ENCODE assay signal across 8 cellular contexts in the genomic region with DNA sequence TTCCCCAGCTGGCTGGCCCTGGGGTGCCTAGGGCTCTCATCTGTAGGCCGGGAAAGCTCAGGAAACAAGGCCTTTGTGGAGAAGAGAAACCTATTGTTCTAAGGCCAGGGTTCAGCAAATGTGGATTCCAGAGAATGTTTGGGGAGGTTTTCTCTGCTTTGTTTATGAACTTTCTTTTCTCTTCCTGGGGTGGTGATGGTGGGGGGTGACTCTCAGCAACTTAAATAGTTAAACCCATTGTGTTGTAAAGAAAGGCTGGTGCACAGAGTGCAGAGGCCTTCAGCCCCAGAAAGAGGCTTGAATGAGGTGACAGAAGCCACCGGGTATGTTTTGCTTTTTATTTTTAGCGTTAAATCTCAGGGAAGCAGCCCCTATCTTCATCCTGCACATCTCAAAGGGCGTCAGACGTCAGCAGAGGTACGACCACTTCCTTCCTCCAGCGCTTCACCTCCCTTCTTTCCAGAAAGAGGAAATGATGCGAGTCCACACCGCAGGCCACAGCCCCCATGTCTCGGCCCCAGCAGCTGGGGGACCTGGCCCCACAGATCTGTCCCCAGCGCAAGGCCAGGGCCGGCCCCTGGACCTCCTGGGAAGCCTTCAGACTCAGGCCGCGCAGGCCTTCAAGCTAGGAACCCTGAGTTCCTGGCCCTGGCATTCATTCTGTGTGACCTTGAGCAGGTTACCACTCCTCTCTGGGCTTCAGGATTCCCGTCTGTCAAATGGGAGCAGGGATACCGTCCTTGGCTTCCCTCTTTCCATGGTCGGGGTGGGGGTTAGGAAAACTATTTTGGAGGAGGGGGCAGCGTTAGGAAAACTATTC. TPM values are rescaled to one million over a fixed set of nuclear protein-coding genes. Genes with fewer than 3 reads are reported as not detected.
DNase-seq lines count a peak whose midpoint lies in the region; ATAC-seq and TF ChIP-seq lines count a peak whose summit lies in the region.

No MANE protein-coding gene starts in this region.

- H2AFZ ChIP-seq in DND-41 (ENCODE audit: low read depth, low read length): peak overlapping the region; percentile 80

- H3K9me3 Mint-ChIP-seq in brain: no peaks in the 10 kb centered on the region

- peak overlapping the region; percentile 62 to 68; a peak in 3 of 4 replicates for H3K4me3 ChIP-seq in DND-41 (ENCODE audit: low read depth in 1 of 2, low read length in 2 of 2)

- H3K4me2 ChIP-seq in DND-41 (ENCODE audit: insufficient read depth, low read length): peak overlapping the region; percentile 93

- peaks cover 12% of the 10 kb centered on the region for H3K27me3 ChIP-seq in DND-41 (ENCODE audit: insufficient read depth, low read length, poor library complexity)

- H3K36me3 ChIP-seq in DND-41 (ENCODE audit: insufficient read depth, low read length): no peaks in the 10 kb centered on the region

- no peaks in the 10 kb centered on the region for H3K36me3 Mint-ChIP-seq in brain

- no peaks in the 10 kb centered on the region for H4K20me1 ChIP-seq in DND-41 (ENCODE audit: insufficient read depth, low read length)

- H3K9me3 ChIP-seq in DND-41 (ENCODE audit: insufficient read depth, low read length, severe bottlenecking): no peaks in the 10 kb centered on the region

- peaks cover 39% of the 10 kb centered on the region for H3K4me1 ChIP-seq in DND-41 (ENCODE audit: insufficient read depth, low read length)

- DNase-seq in DND-41 (peak; percentile 89), UCSD-AML1 (lab: John Stamatoyannopoulos, UW; ENCODE audit: unreplicated experiment) (peak; percentile 91), mesenteric fat pad (ENCODE audit: low spot score) (peak; percentile 11), NCI-H1930 (lab: John Stamatoyannopoulos, UW) (no peak), NCI-H1694 (lab: John Stamatoyannopoulos, UW) (no peak)
- DNase-seq in stimulated activated CD8-positive, alpha-beta memory T cell treated with anti-CD3 and anti-CD28 coated beads, Interleukin-4, amount 100 ng/mL, for 1 hour (ENCODE audit: low read depth in 2 of 2, low spot score in 1 of 2): peak; percentile 57 to 68

- ATAC-seq in DND-41 (ENCODE audit: insufficient read depth, low read depth) (peak; percentile 77), HG02981 (IDR thresholded peaks at IDR 0.05; ENCODE audit: unreplicated experiment) (peak; percentile 46)

- H3K4me1 Mint-ChIP-seq in brain: peaks cover 32% of the 10 kb centered on the region

- H3K9ac ChIP-seq in DND-41 (ENCODE audit: low read depth, low read length): peak overlapping the region; percentile 71

- TF ChIP-seq CTCF in DND-41 (IDR thresholded peaks at IDR 0.05; ENCODE audit: borderline replicate concordance, extremely low read depth, low read length, poor library complexity, severe bottlenecking): no peak
- TF ChIP-seq CTCF in brain (conservative IDR thresholded peaks at IDR 0.05): no peak

- H3K27me3 Mint-ChIP-seq in brain: peaks cover 50% of the 10 kb centered on the region

- H3K4me3 Mint-ChIP-seq in brain: peak overlapping the region; percentile 66 to 90 (median 85)

- H3K27ac Mint-ChIP-seq in brain: peak overlapping the region in 1 of 5 experiments; percentile 56

- no peaks in the 10 kb centered on the region for H3K79me2 ChIP-seq in DND-41 (ENCODE audit: insufficient read depth, low read length)

- H3K27ac ChIP-seq in DND-41 (ENCODE audit: low read length): peak overlapping the region; percentile 91

RNA-seq across cellular contexts. Expression of gene PPP1R16B, which starts 0.6 kb away (rescaled TPM):
- polyA plus RNA-seq in brain (ENCODE audit: insufficient read depth, low read depth, low replicate concordance): 37.6 TPM
- 24.3 TPM for total RNA-seq in mesenteric fat pad

RNA-seq across cellular contexts. Expression of gene ACTR5, which starts 56.6 kb away (rescaled TPM):
- 5.1 TPM for polyA plus RNA-seq in brain (ENCODE audit: insufficient read depth, low read depth, low replicate concordance)
- 6.3 TPM for total RNA-seq in mesenteric fat pad

Comparison
In these comparisons a context has a peak if more than half of its experiments do, and no peak if none do; other contexts are left out.
1. DNase-seq: peak in DND-41 (single experiment), UCSD-AML1 (single experiment), mesenteric fat pad (single experiment) and stimulated activated CD8-positive, alpha-beta memory T cell treated with anti-CD3 and anti-CD28 coated beads, Interleukin-4, amount 100 ng/mL, for 1 hour (2 of 2); none in NCI-H1930 (0 of 2) and NCI-H1694 (single experiment).